23 cellular contexts compared by ENCODE assay signal in genomic region chr5:128174951-128175350, GRCh38.
A peak's percentile ranks its signal among the peaks of the same experiment; 100 is the strongest.
DNase-seq lines count a peak whose midpoint lies in the region; TF ChIP-seq lines count a peak whose summit lies in the region.
"Had no signal": no experiment of that assay in that cellular context is flagged by ENCODE, and none has a peak within 500 bp of the region (broad histone marks: within the 10 kb centered on the region; RNA-seq: fewer than 3 reads in every experiment).

No MANE protein-coding gene starts in this region.

- H3K9ac ChIP-seq in SK-N-SH: no peak overlapping the region

- no peak overlapping the region for H3K4me2 ChIP-seq in SK-N-SH

- intact Hi-C loops in ovary (cut with DNase I): no loop called here

- H3K9me3 ChIP-seq in SK-N-SH (no peaks in the 10 kb centered on the region), ovary (no peaks in the 10 kb centered on the region)
- H3K9me3 ChIP-seq: left ventricle myocardium inferior, tibial nerve had no signal

- no peak overlapping the region for H2AFZ ChIP-seq in SK-N-SH (ENCODE audit: low read depth)

- H3F3A ChIP-seq in SK-N-SH (replicated peaks; ENCODE audit: insufficient read depth): no peaks in the 10 kb centered on the region

- CTCF ChIA-PET in SK-N-SH (lab: Yijun Ruan, JAX): no interaction called here

- H3K27ac ChIP-seq in SK-N-SH (ENCODE audit: low read depth in 2 of 2, low read length in 1 of 2) (peak overlapping the region in 1 of 2 experiments; percentile 8; a peak in 2 of 4 replicates), ovary (no peak overlapping the region)
- H3K27ac ChIP-seq: HL-60, left ventricle myocardium inferior, tibial nerve, VCaP had no signal

- H3K4me3 ChIP-seq in SK-N-SH (ENCODE audit: low read depth in 2 of 2, low read length in 1 of 2) (no peak overlapping the region), ovary (no peak overlapping the region)
- H3K4me3 ChIP-seq: left ventricle myocardium inferior, tibial nerve had no signal

- H3K9me2 ChIP-seq in SK-N-SH: peaks cover 5% of the 10 kb centered on the region; the same call in 1 of the 2 replicates

- POLR2A ChIA-PET in SK-N-SH (lab: Yijun Ruan, JAX): no interaction called here

- TF ChIP-seq CTCF in SK-N-SH (IDR thresholded peaks at IDR 0.05) (no peak), ovary (IDR thresholded peaks at IDR 0.05) (no peak)

- no peak for TF ChIP-seq RAD21 in SK-N-SH (IDR thresholded peaks at IDR 0.05; ENCODE audit: low read length)

- H3K27me3 ChIP-seq in SK-N-SH (ENCODE audit: insufficient read depth) (no peaks in the 10 kb centered on the region), ovary (no peaks in the 10 kb centered on the region)
- H3K27me3 ChIP-seq: tibial nerve had no signal

- H3K4me1 ChIP-seq in SK-N-SH (ENCODE audit: control insufficient read depth in 1 of 2, insufficient read depth in 2 of 2, low read depth in 1 of 2, low read length in 1 of 2) (peaks cover 0 to 4% of the 10 kb centered on the region in 2 experiments; a peak in 1 of 4 replicates), ovary (ENCODE audit: insufficient read depth) (no peaks in the 10 kb centered on the region)
- H3K4me1 ChIP-seq: left ventricle myocardium inferior, tibial nerve had no signal

- TF ChIP-seq POLR2A in ovary (IDR thresholded peaks at IDR 0.05): no peak

- no peaks in the 10 kb centered on the region for H4K20me1 ChIP-seq in SK-N-SH (ENCODE audit: insufficient read depth)

- DNase-seq in EL (peak; percentile 78), SK-N-SH (no peak), fibroblast of gingiva (ENCODE audit: low read depth) (peak; percentile 6), non-pigmented ciliary epithelial cell (ENCODE audit: low read depth) (peak; percentile 45), ovary (no peak), kidney glomerular epithelial cell (lab: John Stamatoyannopoulos, UW) (no peak), 8988T (no peak)
- DNase-seq in activated T-cell treated with anti-CD3 and anti-CD28 coated beads, Interleukin-2, amount 50 U/mL, for 48 hours: no peak
- DNase-seq: activated CD4-positive, alpha-beta T cell treated with anti-CD3 and anti-CD28 coated beads for 48 hours; activated naive CD4-positive, alpha-beta T cell treated with Interleukin-2 at 50 U/mL for 16 hours; activated T-cell treated with anti-CD3 and anti-CD28 coated beads, Interleukin-2, amount 50 U/mL, for 4 hours; CD8-positive, alpha-beta T cell; DMS153; GF-D8; hypothalamus; left ventricle myocardium inferior; NCI-H1105; NCI-H2029; NCI-H2227 treated with DMSO at 0.1 percent for 48 hours; OCI-M1 had no signal

- TF ChIP-seq EP300 in SK-N-SH (IDR thresholded peaks at IDR 0.05; ENCODE audit: borderline replicate concordance in 1 of 2, low read depth in 1 of 2, low read length in 1 of 2) (peak in 1 of 2 experiments; percentile 15; a peak in 1 of 4 replicates), ovary (IDR thresholded peaks at IDR 0.05) (no peak)

- H3K36me3 ChIP-seq in SK-N-SH (replicated peaks in 1 of 2; ENCODE audit: control insufficient read depth in 1 of 2, insufficient read depth in 2 of 2, low read length in 1 of 2) (peaks cover 0 to 41% of the 10 kb centered on the region in 2 experiments), ovary (no peaks in the 10 kb centered on the region)

- 82% methylated on average over 2 of the region's 2 CpGs for WGBS in SK-N-SH (ENCODE audit: low lambda C conversion rate)
- WGBS in ovary, 3 donors: 51 to 69% (median 59%) methylated on average over 2 of the region's 2 CpGs

- no peaks in the 10 kb centered on the region for H3K79me2 ChIP-seq in SK-N-SH (ENCODE audit: insufficient read depth)

TF ChIP-seq in SK-N-SH, 30 proteins besides CTCF, POLR2A, EP300 and RAD21:
- TF ChIP-seq JUND (IDR thresholded peaks at IDR 0.05) (peak; percentile 37; the same call in 1 of the 2 replicates), TCF12 (IDR thresholded peaks at IDR 0.05) (peak; percentile 44; the same call in 1 of the 2 replicates), FOSL2 (IDR thresholded peaks at IDR 0.05; ENCODE audit: borderline replicate concordance, low read depth) (peak; percentile 31; the same call in 1 of the 2 replicates), SMC3 (IDR thresholded peaks at IDR 0.05; ENCODE audit: low read depth, low read length) (no peak)

Comparison
In these comparisons a context has a peak if more than half of its experiments do, and no peak if none do; other contexts are left out.
1. DNase-seq: peak in EL (single experiment), fibroblast of gingiva (single experiment) and non-pigmented ciliary epithelial cell (single experiment); none in SK-N-SH (single experiment), ovary (0 of 5), activated T-cell treated with anti-CD3 and anti-CD28 coated beads, Interleukin-2, amount 50 U/mL, for 48 hours (0 of 2), kidney glomerular epithelial cell (single experiment) and 8988T (single experiment).